8 cellular contexts compared by ENCODE assay signal in the genomic region with DNA sequence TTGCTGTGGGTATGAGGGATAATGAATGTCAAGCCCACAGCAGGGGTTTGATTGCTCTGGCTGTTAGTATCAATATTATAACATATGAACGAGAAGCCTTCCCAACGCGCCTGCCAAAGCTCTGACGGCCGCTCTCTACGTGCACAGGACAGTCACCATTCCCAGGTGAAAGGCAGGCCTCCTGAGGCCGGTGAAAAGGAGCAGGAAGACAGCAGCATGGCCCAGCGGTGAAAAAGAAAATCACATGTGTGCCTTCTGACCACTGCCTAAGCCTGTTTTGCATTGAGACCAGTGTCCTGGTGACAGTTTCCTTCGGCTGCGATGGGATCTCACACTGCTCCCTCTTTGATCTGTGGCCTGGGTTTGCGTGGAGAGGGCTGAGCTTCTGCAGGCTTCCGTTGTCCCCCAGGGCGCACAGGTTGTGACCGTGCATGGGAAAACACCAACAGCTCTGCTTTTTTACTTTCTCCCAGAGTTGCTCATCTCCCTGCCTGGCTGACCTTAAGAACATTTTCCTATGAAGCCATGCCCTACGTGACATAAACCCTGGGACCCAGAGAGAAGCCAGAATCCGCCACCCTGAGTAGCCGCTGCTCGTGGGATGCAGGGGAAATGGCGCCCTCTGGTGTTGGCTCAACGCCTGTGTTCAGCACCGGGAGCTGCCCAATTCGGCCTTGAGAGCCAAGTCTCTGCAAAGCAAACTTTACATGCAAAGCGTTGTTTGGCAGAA.
A peak's percentile ranks its signal among the peaks of the same experiment; 100 is the strongest.
DNase-seq lines count a peak whose midpoint lies in the region; ATAC-seq and TF ChIP-seq lines count a peak whose summit lies in the region.

No MANE protein-coding gene starts in this region.

- H3K79me1 ChIP-seq in mesenchymal stem cell (replicated peaks; ENCODE audit: low read length, poor library complexity, severe bottlenecking), result no peaks in the 10 kb centered on the region

- no peak overlapping the region for H4K8ac ChIP-seq in mesenchymal stem cell (ENCODE audit: low read length)

- no peak overlapping the region for H2AK5ac ChIP-seq in mesenchymal stem cell (ENCODE audit: low read length, severe bottlenecking)

- H3K18ac ChIP-seq in mesenchymal stem cell (ENCODE audit: low read depth in 1 of 2, low read length in 2 of 2), result no peak overlapping the region

- WGBS in mesenchymal stem cell, result 58% methylated on average over 23 of the region's 23 CpGs

- no peak overlapping the region for H2AFZ ChIP-seq in mesenchymal stem cell (ENCODE audit: low read depth, low read length)

- H3K4me2 ChIP-seq in mesenchymal stem cell (ENCODE audit: low read length, poor library complexity, severe bottlenecking), result no peak overlapping the region

- no peaks in the 10 kb centered on the region for H3K36me3 ChIP-seq in WERI-Rb-1
- no peaks in the 10 kb centered on the region for H3K36me3 ChIP-seq in mesenchymal stem cell (ENCODE audit: control insufficient read depth in 1 of 2, insufficient read depth in 2 of 2, low read depth in 1 of 2, low read length in 2 of 2)

- H3K4ac ChIP-seq in mesenchymal stem cell (ENCODE audit: low read depth in 1 of 2, low read length in 2 of 2), result no peak overlapping the region

- H3K4me1 ChIP-seq in mesenchymal stem cell (ENCODE audit: control insufficient read depth, insufficient read depth, low read depth, low read length), result no peaks in the 10 kb centered on the region

- H3K27me3 ChIP-seq in WERI-Rb-1 (ENCODE audit: insufficient read depth, low read depth, severe bottlenecking) (peaks cover 19% of the 10 kb centered on the region), mesenchymal stem cell (ENCODE audit: control insufficient read depth in 1 of 2, insufficient read depth in 1 of 2, low read length in 2 of 2) (peaks cover 0 to 38% of the 10 kb centered on the region in 2 experiments)

- DNase-seq in DMS 273 (lab: John Stamatoyannopoulos, UW; ENCODE audit: unreplicated experiment) (peak; percentile 74), DMS 273 treated with DMSO at 0.1 percent for 48 hours (lab: John Stamatoyannopoulos, UW) (no peak), NAMALWA (ENCODE audit: low spot score) (peak; percentile 62), WERI-Rb-1 (peak; percentile 91), choroid plexus epithelial cell (ENCODE audit: low read depth) (peak; percentile 64), mesenchymal stem cell (peak; percentile 9)
- DNase-seq in stimulated activated CD8-positive, alpha-beta memory T cell treated with anti-CD3 and anti-CD28 coated beads, Interleukin-7, amount 100 ng/mL, for 48 hours (ENCODE audit: extremely low read depth in 1 of 2, low read depth in 1 of 2), result peak; percentile 8 to 21

- ATAC-seq in HG02970 (IDR thresholded peaks at IDR 0.05; ENCODE audit: low FRiP score, unreplicated experiment), result no peak

- H3K9me3 ChIP-seq in WERI-Rb-1 (ENCODE audit: severe bottlenecking) (peaks cover 26% of the 10 kb centered on the region), mesenchymal stem cell (ENCODE audit: control insufficient read depth, low read length) (peaks cover 3% of the 10 kb centered on the region)

- TF ChIP-seq CTCF in WERI-Rb-1 (IDR thresholded peaks at IDR 0.05; ENCODE audit: low read depth, low read length) (peak; percentile 99), choroid plexus epithelial cell (conservative IDR thresholded peaks at IDR 0.05; ENCODE audit: low read depth, low read length) (peak; percentile 91)

- H2BK120ac ChIP-seq in mesenchymal stem cell (ENCODE audit: low read depth, low read length), result no peak overlapping the region

- no peak overlapping the region for H2BK12ac ChIP-seq in mesenchymal stem cell (ENCODE audit: low read length in 2 of 2)

- no peak overlapping the region for H4K91ac ChIP-seq in mesenchymal stem cell (ENCODE audit: low read length)

- H3K14ac ChIP-seq in mesenchymal stem cell (ENCODE audit: low read length in 2 of 2), result peak overlapping the region in 1 of 2 experiments; percentile 48

- H3K9ac ChIP-seq in mesenchymal stem cell (ENCODE audit: low read length), result no peak overlapping the region

- H3K27ac ChIP-seq in WERI-Rb-1 (no peak overlapping the region), mesenchymal stem cell (ENCODE audit: low read length, poor library complexity, severe bottlenecking) (no peak overlapping the region)

- H2BK15ac ChIP-seq in mesenchymal stem cell (ENCODE audit: low read depth, poor library complexity, severe bottlenecking), result no peak overlapping the region

- H3K4me3 ChIP-seq in WERI-Rb-1 (ENCODE audit: low read depth, low read length) (no peak overlapping the region), choroid plexus epithelial cell (ENCODE audit: low read depth, low read length) (no peak overlapping the region), mesenchymal stem cell (ENCODE audit: insufficient read depth in 1 of 2, low read depth in 1 of 2, low read length in 2 of 2) (no peak overlapping the region)

- H3K23ac ChIP-seq in mesenchymal stem cell (ENCODE audit: low read length in 2 of 2), result no peak overlapping the region

- H2BK5ac ChIP-seq in mesenchymal stem cell (ENCODE audit: low read depth, low read length, poor library complexity, severe bottlenecking), result no peak overlapping the region
